In genomic region chr16:11955713-11956123, GRCh38 we compare ENCODE assay signal across 13 cellular contexts. TPM values are rescaled to one million over a fixed set of nuclear protein-coding genes. Genes with fewer than 3 reads are reported as not detected.
DNase-seq lines count a peak whose midpoint lies in the region; ATAC-seq and TF ChIP-seq lines count a peak whose summit lies in the region.
"Had no signal": no experiment of that assay in that cellular context is flagged by ENCODE, and none has a peak within 500 bp of the region (broad histone marks: within the 10 kb centered on the region; RNA-seq: fewer than 3 reads in every experiment).

No MANE protein-coding gene starts in this region.

- 25 to 44% methylated on average over 8 of the region's 8 CpGs for WGBS in lower leg skin, 2 donors
- 33 to 42% methylated on average over 8 of the region's 8 CpGs for WGBS in aorta, 2 donors

- no peaks in the 10 kb centered on the region for H3K36me3 ChIP-seq in MG63
- H3K36me3 ChIP-seq in aorta (ENCODE audit: control insufficient read depth in 1 of 2, insufficient read depth in 2 of 2, low read length in 1 of 2) = no peaks in the 10 kb centered on the region
- H3K36me3 ChIP-seq: prostate gland had no signal

- ATAC-seq in GM19452 (IDR thresholded peaks at IDR 0.05; ENCODE audit: unreplicated experiment) (no peak), aorta (ENCODE audit: low FRiP score) (no peak), HG03439 (IDR thresholded peaks at IDR 0.05; ENCODE audit: unreplicated experiment) (no peak)
- ATAC-seq: activated T-cell treated with anti-CD3 and anti-CD28 coated beads, Interleukin-2, amount 50 U/mL, for 4 hours had no signal

- DNase-seq in AG09309 (ENCODE audit: low read depth) (peak; percentile 95), MG63 (peak; percentile 97), dedifferentiated amniotic fluid mesenchymal stem cell (ENCODE audit: extremely low spot score) (peak; percentile 93), lower leg skin (ENCODE audit: low spot score in 2 of 2) (peak; percentile 57 to 80), KG1 (lab: John Stamatoyannopoulos, UW) (no peak), aorta (no peak)
- DNase-seq: activated T-cell treated with anti-CD3 and anti-CD28 coated beads, Interleukin-2, amount 50 U/mL, for 4 hours; COR-L47; cortex of kidney; immature natural killer cell had no signal

- no peak for TF ChIP-seq POLR2A in lower leg skin (IDR thresholded peaks at IDR 0.05)

- no peaks in the 10 kb centered on the region for H3K4me1 ChIP-seq in aorta (ENCODE audit: control insufficient read depth in 1 of 2, insufficient read depth in 2 of 2, low read length in 2 of 2)
- H3K4me1 ChIP-seq: prostate gland had no signal

- intact Hi-C loops in lower leg skin (cut with DNase I; ENCODE audit: low total_unique reads) (no loop called here), aorta (cut with DNase I) (no loop called here)

- H3K27me3 ChIP-seq in MG63 (no peaks in the 10 kb centered on the region), aorta (ENCODE audit: control insufficient read depth in 1 of 2, insufficient read depth in 2 of 2, low read length in 1 of 2) (no peaks in the 10 kb centered on the region)

- no peaks in the 10 kb centered on the region for H3K9me3 ChIP-seq in MG63
- H3K9me3 ChIP-seq in aorta (ENCODE audit: control insufficient read depth, low read length) = no peaks in the 10 kb centered on the region
- H3K9me3 ChIP-seq: prostate gland had no signal

- no peak for TF ChIP-seq CTCF in AG09309 (IDR thresholded peaks at IDR 0.05; ENCODE audit: control insufficient read depth, insufficient read depth, low read depth, low read length, missing control alignments)
- no peak for TF ChIP-seq CTCF in lower leg skin (IDR thresholded peaks at IDR 0.05)

- no peak overlapping the region for H3K27ac ChIP-seq in aorta (ENCODE audit: low read depth in 1 of 2, low read length in 2 of 2)
- H3K27ac ChIP-seq: prostate gland had no signal

- H3K4me3 ChIP-seq in AG09309 (ENCODE audit: control insufficient read depth, low read depth, low read length) = no peak overlapping the region
- H3K4me3 ChIP-seq in MG63 = no peak overlapping the region
- no peak overlapping the region for H3K4me3 ChIP-seq in lower leg skin (ENCODE audit: low read depth, poor library complexity, severe bottlenecking)
- H3K4me3 ChIP-seq in aorta (ENCODE audit: low read length in 2 of 2) = no peak overlapping the region
- H3K4me3 ChIP-seq: prostate gland had no signal

RNA-seq across cellular contexts. Expression of gene TNFRSF17, which starts 9.3 kb away (rescaled TPM):
- total RNA-seq in MG63 (2014; rRNA removed; shearing (Covaris generic); ENCODE audit: low replicate concordance) = not detected in 2 replicates
- not detected for total RNA-seq in lower leg skin
- total RNA-seq in aorta = not detected
- not detected for polyA plus RNA-seq in aorta
- total RNA-seq: activated T-cell treated with anti-CD3 and anti-CD28 coated beads, Interleukin-2, amount 50 U/mL, for 4 hours had no signal
- polyA plus RNA-seq: immature natural killer cell had no signal

RNA-seq across cellular contexts. Expression of gene NPIPB2, which starts 13.9 kb away (rescaled TPM):
- not detected in 2 replicates for total RNA-seq in MG63 (2014; rRNA removed; shearing (Covaris generic); ENCODE audit: low replicate concordance)
- total RNA-seq in lower leg skin = 10 to 100 TPM in 1 of 4 donors, 1 to 10 TPM in 3; 4.1 to 12.9 (median 5.2) TPM
- total RNA-seq in aorta = 10 to 100 TPM; 13.0 to 15.0 TPM
- 1 to 10 TPM in 1 of 2 donors, under 1 TPM in 1; 0.88 to 5.1 TPM for polyA plus RNA-seq in aorta

RNA-seq across cellular contexts. Expression of gene SNX29, which starts 20.8 kb away (rescaled TPM):
- total RNA-seq in MG63 (2014; rRNA removed; shearing (Covaris generic); ENCODE audit: low replicate concordance) = 7.1 and 35.6 TPM in 2 replicates
- total RNA-seq in lower leg skin = 10 to 100 TPM; 19.3 to 24.8 (median 23.9) TPM
- 10 to 100 TPM; 39.7 to 78.0 TPM for total RNA-seq in aorta
- 1 to 10 TPM; 4.9 to 5.4 TPM for polyA plus RNA-seq in aorta

RNA-seq across cellular contexts. Expression of gene GSPT1, which starts 40.0 kb away (rescaled TPM):
- 32.3 and 64.9 TPM in 2 replicates for total RNA-seq in MG63 (2014; rRNA removed; shearing (Covaris generic); ENCODE audit: low replicate concordance)
- total RNA-seq in lower leg skin (10 to 100 TPM; 38.6 to 55.3 (median 52.0) TPM), aorta (10 to 100 TPM; 76.7 to 77.7 TPM)
- polyA plus RNA-seq in aorta = 10 to 100 TPM; 28.7 to 38.4 TPM

Comparison
In these comparisons a context has a peak if more than half of its experiments do, and no peak if none do; other contexts are left out.
1. DNase-seq: peak in AG09309 (single experiment), MG63 (single experiment), dedifferentiated amniotic fluid mesenchymal stem cell (single experiment) and lower leg skin (2 of 2); none in KG1 (single experiment) and aorta (0 of 2).